1 cellular context compared by ENCODE assay signal in genomic region chr5:65790371-65791163, GRCh38.
TF ChIP-seq lines count a peak whose summit lies in the region.

No MANE protein-coding gene starts in this region.

TF ChIP-seq in GM12878, 131 proteins besides CTCF, POLR2A, EP300 and RAD21:
- TF ChIP-seq, protein P1, sequence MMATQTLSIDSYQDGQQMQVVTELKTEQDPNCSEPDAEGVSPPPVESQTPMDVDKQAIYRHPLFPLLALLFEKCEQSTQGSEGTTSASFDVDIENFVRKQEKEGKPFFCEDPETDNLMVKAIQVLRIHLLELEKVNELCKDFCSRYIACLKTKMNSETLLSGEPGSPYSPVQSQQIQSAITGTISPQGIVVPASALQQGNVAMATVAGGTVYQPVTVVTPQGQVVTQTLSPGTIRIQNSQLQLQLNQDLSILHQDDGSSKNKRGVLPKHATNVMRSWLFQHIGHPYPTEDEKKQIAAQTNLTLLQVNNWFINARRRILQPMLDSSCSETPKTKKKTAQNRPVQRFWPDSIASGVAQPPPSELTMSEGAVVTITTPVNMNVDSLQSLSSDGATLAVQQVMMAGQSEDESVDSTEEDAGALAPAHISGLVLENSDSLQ (IDR thresholded peaks at IDR 0.05) = peak; percentile 80
- no peak for TF ChIP-seq NR2F1 (conservative IDR thresholded peaks at IDR 0.05)
- peak; percentile 66 for TF ChIP-seq SPI1 (IDR thresholded peaks at IDR 0.05; ENCODE audit: borderline replicate concordance, insufficient read depth, low read depth, low read length)
- no peak for TF ChIP-seq TAF1 (IDR thresholded peaks at IDR 0.05; ENCODE audit: borderline replicate concordance, low read depth, low read length)
- no peak for TF ChIP-seq CBX3 (IDR thresholded peaks at IDR 0.05; ENCODE audit: borderline replicate concordance, low read depth)
- no peak for TF ChIP-seq YBX1 (IDR thresholded peaks at IDR 0.05)
- TF ChIP-seq YY1 (IDR thresholded peaks at IDR 0.05; ENCODE audit: low read depth, low read length) = peak; percentile 12; the same call in 1 of the 2 replicates
- 0 out of 2 replicates have a peak, but pooled peaks have one; percentile 73 for TF ChIP-seq CBX5 (IDR thresholded peaks at IDR 0.05; ENCODE audit: low read depth)
TF ChIP-seq in GM12878: peak in this region for 4.
